Comparison of ENCODE assay signal across 18 cellular contexts in the genomic region with DNA sequence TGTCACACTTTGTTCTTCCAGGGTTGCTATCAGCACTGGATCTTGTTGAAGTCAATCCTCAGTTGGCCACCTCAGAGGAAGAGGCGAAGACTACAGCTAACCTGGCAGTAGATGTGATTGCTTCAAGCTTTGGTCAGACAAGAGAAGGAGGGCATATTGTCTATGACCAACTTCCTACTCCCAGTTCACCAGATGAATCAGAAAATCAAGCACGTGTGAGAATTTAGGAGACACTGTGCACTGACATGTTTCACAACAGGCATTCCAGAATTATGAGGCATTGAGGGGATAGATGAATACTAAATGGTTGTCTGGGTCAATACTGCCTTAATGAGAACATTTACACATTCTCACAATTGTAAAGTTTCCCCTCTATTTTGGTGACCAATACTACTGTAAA. TPM values are rescaled to one million over a fixed set of nuclear protein-coding genes. Genes with fewer than 3 reads are reported as not detected.
DNase-seq lines count a peak whose midpoint lies in the region; ATAC-seq and TF ChIP-seq lines count a peak whose summit lies in the region.
"Had no signal": no experiment of that assay in that cellular context is flagged by ENCODE, and none has a peak within 500 bp of the region (broad histone marks: within the 10 kb centered on the region; RNA-seq: fewer than 3 reads in every experiment).

No MANE protein-coding gene starts in this region.

- H3K27me3 ChIP-seq in brain microvascular endothelial cell (replicated peaks): no peaks in the 10 kb centered on the region
- H3K27me3 ChIP-seq: transverse colon had no signal

- ATAC-seq in HG02852 (IDR thresholded peaks at IDR 0.05; ENCODE audit: unreplicated experiment) (no peak), GM21447 (IDR thresholded peaks at IDR 0.05; ENCODE audit: unreplicated experiment) (no peak)
- ATAC-seq: activated CD4-positive, alpha-beta T cell treated with anti-CD3 and anti-CD28 coated beads for 36 hours; left ventricle myocardium superior had no signal

- H3K4me3 ChIP-seq in brain microvascular endothelial cell (ENCODE audit: low read depth, low read length): no peak overlapping the region
- H3K4me3 ChIP-seq: transverse colon had no signal

- DNase-seq in AG08396 (ENCODE audit: low spot score) (peak; percentile 50), HS-5 (ENCODE audit: low read depth) (peak; percentile 76), brain microvascular endothelial cell (peak; percentile 13), hepatic stellate cell (ENCODE audit: low spot score) (peak; percentile 16), dermis blood vessel endothelial cell (no peak), NCI-H187 (lab: John Stamatoyannopoulos, UW) (no peak)
- DNase-seq: activated CD4-positive, alpha-beta T cell treated with anti-CD3 and anti-CD28 coated beads for 36 hours; left ventricle myocardium superior; NCI-H1092 treated with DMSO at 0.1 percent for 48 hours; NCI-H2171 treated with DMSO at 0.1 percent for 48 hours; SHP77 treated with DMSO at 0.1 percent for 48 hours; stimulated activated CD4-positive, alpha-beta T cell treated with anti-CD3 and anti-CD28 coated beads, Interleukin-2, amount 100 ng/mL, for 48 hours; stimulated activated CD8-positive, alpha-beta memory T cell treated with anti-CD3 and anti-CD28 coated beads, Interleukin-4, amount 100 ng/mL, for 48 hours; transverse colon had no signal

- peaks cover 52% of the 10 kb centered on the region for H3K36me3 ChIP-seq in brain microvascular endothelial cell (replicated peaks)

- no peak overlapping the region for H3K27ac ChIP-seq in brain microvascular endothelial cell
- H3K27ac ChIP-seq: transverse colon had no signal

- in situ Hi-C loops in brain microvascular endothelial cell (cut with HindIII; ENCODE audit: low pct_ligation_motif_present, low sequenced_read_pairs): no loop called here

- no peak for TF ChIP-seq CTCF in brain microvascular endothelial cell (IDR thresholded peaks at IDR 0.05; ENCODE audit: low read depth, low read length, missing control alignments)

RNA-seq across cellular contexts. Expression of a gene that starts 23.7 kb away (rescaled TPM):
- total RNA-seq in dermis blood vessel endothelial cell: 50.2 and 61.8 TPM in 2 replicates

RNA-seq across cellular contexts. Expression of a gene that starts 31.0 kb away (rescaled TPM):
- 39.5 and 61.5 TPM in 2 replicates for total RNA-seq in dermis blood vessel endothelial cell

RNA-seq across cellular contexts. Expression of a gene that starts 44.9 kb away (rescaled TPM):
- 91.9 and 113 TPM in 2 replicates for total RNA-seq in dermis blood vessel endothelial cell

RNA-seq across cellular contexts. Expression of a gene that starts 50.6 kb away (rescaled TPM):
- total RNA-seq in dermis blood vessel endothelial cell: 10.9 and 11.7 TPM in 2 replicates

RNA-seq across cellular contexts. Expression of a gene that starts 51.0 kb away (rescaled TPM):
- total RNA-seq in dermis blood vessel endothelial cell: not detected in 2 replicates
- total RNA-seq: activated CD4-positive, alpha-beta T cell treated with anti-CD3 and anti-CD28 coated beads for 36 hours; endothelial cell of umbilical vein; left ventricle myocardium superior; myocyte had no signal

Comparison
In these comparisons a context has a peak if more than half of its experiments do, and no peak if none do; other contexts are left out.
1. DNase-seq: peak in AG08396 (single experiment), HS-5 (single experiment), brain microvascular endothelial cell (single experiment) and hepatic stellate cell (single experiment); none in dermis blood vessel endothelial cell (single experiment) and NCI-H187 (0 of 2).